21 cellular contexts compared by ENCODE assay signal in genomic region chr20:20737158-20737557, GRCh38. TPM values are rescaled to one million over a fixed set of nuclear protein-coding genes. Genes with fewer than 3 reads are reported as not detected.
DNase-seq lines count a peak whose midpoint lies in the region; ATAC-seq and TF ChIP-seq lines count a peak whose summit lies in the region.
"Had no signal": no experiment of that assay in that cellular context is flagged by ENCODE, and none has a peak within 500 bp of the region (broad histone marks: within the 10 kb centered on the region; RNA-seq: fewer than 3 reads in every experiment).

No MANE protein-coding gene starts in this region.

- no peak for TF ChIP-seq CTCF in C4-2B (conservative IDR thresholded peaks at IDR 0.05)

- 0 out of 2 replicates have a peak overlapping the region, but pooled peaks have one; percentile 6 for H3K27ac ChIP-seq in C4-2B
- H3K27ac ChIP-seq: upper lobe of left lung had no signal

- ATAC-seq in GM18907 (IDR thresholded peaks at IDR 0.05; ENCODE audit: unreplicated experiment) (peak; percentile 48), left lobe of liver (peak; percentile 7), GM21576 (IDR thresholded peaks at IDR 0.05; ENCODE audit: unreplicated experiment) (no peak)
- ATAC-seq: activated CD4-positive, CD25-positive, alpha-beta regulatory T cell treated with anti-CD3 and anti-CD28 coated beads, Interleukin-2, amount 50 U/mL, for 24 hours; activated naive CD8-positive, alpha-beta T cell treated with anti-CD3 and anti-CD28 coated beads, Interleukin-2, amount 50 U/mL, for 24 hours had no signal

- DNase-seq in NCI-H345 (lab: John Stamatoyannopoulos, UW), result peak; percentile 60
- DNase-seq in left lobe of liver (ENCODE audit: low spot score), result no peak
- DNase-seq in T1000 (lab: John Stamatoyannopoulos, UW), result no peak
- DNase-seq in COLO829 (ENCODE audit: low spot score), result no peak
- DNase-seq in nucleus accumbens (lab: John Stamatoyannopoulos, UW), result no peak
- DNase-seq: activated CD4-positive, alpha-beta memory T cell treated with anti-CD3 and anti-CD28 coated beads for 36 hours; activated gamma-delta T cell; activated naive CD8-positive, alpha-beta T cell treated with anti-CD3 and anti-CD28 coated beads, Interleukin-2, amount 50 U/mL, for 24 hours; DMS79 treated with DMSO at 0.1 percent for 48 hours; HCEC 1CT; mesenchymal stem cell; NCI-H1694 treated with DMSO at 0.1 percent for 48 hours; occipital lobe; OCI-M1; substantia nigra; SW 1271; upper lobe of left lung had no signal

RNA-seq across cellular contexts. Expression of gene RALGAPA2, which starts 24.7 kb away (rescaled TPM):
- 52.0 TPM for total RNA-seq in left lobe of liver
